Comparison of ENCODE assay signal across 13 cellular contexts in genomic region chr7:91519241-91520200, GRCh38.
DNase-seq lines count a peak whose midpoint lies in the region; ATAC-seq and TF ChIP-seq lines count a peak whose summit lies in the region.
"Had no signal": no experiment of that assay in that cellular context is flagged by ENCODE, and none has a peak within 500 bp of the region (broad histone marks: within the 10 kb centered on the region; RNA-seq: fewer than 3 reads in every experiment).

No MANE protein-coding gene starts in this region.

- TF ChIP-seq CTCF in brain (conservative IDR thresholded peaks at IDR 0.05) (no peak), neural progenitor cell (IDR thresholded peaks at IDR 0.05) (no peak)

- ATAC-seq in GM19452 (IDR thresholded peaks at IDR 0.05; ENCODE audit: unreplicated experiment) (no peak), aorta (ENCODE audit: low FRiP score) (no peak)
- no peak for ATAC-seq in stimulated activated effector memory CD8-positive, alpha-beta T cell treated with anti-CD3 and anti-CD28 coated beads, Interleukin-12 subunit alpha, Interleukin-12 subunit beta, amount 100 ng/mL, for 72 hours
- ATAC-seq: GM23338 had no signal

- H3F3A ChIP-seq in neural progenitor cell (ENCODE audit: low read depth) = no peaks in the 10 kb centered on the region

- intact Hi-C loops in aorta (cut with DNase I) = no loop called here

- peak; percentile 31 for DNase-seq in COLO668 (lab: John Stamatoyannopoulos, UW; ENCODE audit: unreplicated experiment)
- peak; percentile 41 for DNase-seq in NCI-H2029 (lab: John Stamatoyannopoulos, UW)
- DNase-seq in neural progenitor cell (ENCODE audit: low spot score) = peak; percentile 85
- no peak for DNase-seq in NCI-H146 (lab: John Stamatoyannopoulos, UW)
- no peak for DNase-seq in aorta
- DNase-seq in stimulated activated effector memory CD8-positive, alpha-beta T cell treated with anti-CD3 and anti-CD28 coated beads, Interleukin-12 subunit alpha, Interleukin-12 subunit beta, amount 100 ng/mL, for 72 hours (ENCODE audit: low spot score in 2 of 2) = no peak
- DNase-seq: dermis blood vessel endothelial cell, NCI-H2081, pancreas had no signal

- H3K4me3 ChIP-seq in neural progenitor cell (no peak overlapping the region), aorta (ENCODE audit: low read length in 2 of 2) (no peak overlapping the region)
- H3K4me3 ChIP-seq: GM23338, pancreas had no signal

- no peaks in the 10 kb centered on the region for H3K9me3 ChIP-seq in neural progenitor cell (ENCODE audit: low read depth)
- no peaks in the 10 kb centered on the region for H3K9me3 ChIP-seq in aorta (ENCODE audit: control insufficient read depth, low read length)
- H3K9me3 ChIP-seq: pancreas had no signal

- H3K27me3 Mint-ChIP-seq in brain (peaks cover 3% of the 10 kb centered on the region), neural progenitor cell (ENCODE audit: insufficient read depth, low read depth) (peaks cover 3% of the 10 kb centered on the region)

- H3K4me3 Mint-ChIP-seq in brain (peak overlapping the region in 2 of 5 experiments; percentile 46 to 60), neural progenitor cell (peak overlapping the region; percentile 11)
- H3K4me3 Mint-ChIP-seq in stimulated activated effector memory CD8-positive, alpha-beta T cell treated with anti-CD3 and anti-CD28 coated beads, Interleukin-12 subunit alpha, Interleukin-12 subunit beta, amount 100 ng/mL, for 72 hours = no peak overlapping the region
- H3K4me3 Mint-ChIP-seq: GM23338, memory B cell had no signal

- H3K4me1 ChIP-seq in neural progenitor cell = peaks cover 16% of the 10 kb centered on the region
- no peaks in the 10 kb centered on the region for H3K4me1 ChIP-seq in aorta (ENCODE audit: control insufficient read depth in 1 of 2, insufficient read depth in 2 of 2, low read length in 2 of 2)
- H3K4me1 ChIP-seq: pancreas had no signal

- peaks cover 37% of the 10 kb centered on the region for H3K4me1 Mint-ChIP-seq in brain
- H3K4me1 Mint-ChIP-seq in neural progenitor cell = peaks cover 31% of the 10 kb centered on the region
- no peaks in the 10 kb centered on the region for H3K4me1 Mint-ChIP-seq in stimulated activated effector memory CD8-positive, alpha-beta T cell treated with anti-CD3 and anti-CD28 coated beads, Interleukin-12 subunit alpha, Interleukin-12 subunit beta, amount 100 ng/mL, for 72 hours
- H3K4me1 Mint-ChIP-seq: memory B cell had no signal

- H3K27ac ChIP-seq in neural progenitor cell (no peak overlapping the region), aorta (ENCODE audit: low read depth in 1 of 2, low read length in 2 of 2) (no peak overlapping the region)
- H3K27ac ChIP-seq: pancreas had no signal

- H3K9me3 Mint-ChIP-seq in brain = peaks cover 0 to 5% (median 0%) of the 10 kb centered on the region in 5 experiments
- peaks cover 12% of the 10 kb centered on the region for H3K9me3 Mint-ChIP-seq in neural progenitor cell
- peaks cover 9% of the 10 kb centered on the region for H3K9me3 Mint-ChIP-seq in stimulated activated effector memory CD8-positive, alpha-beta T cell treated with anti-CD3 and anti-CD28 coated beads, Interleukin-12 subunit alpha, Interleukin-12 subunit beta, amount 100 ng/mL, for 72 hours
- H3K9me3 Mint-ChIP-seq: GM23338, memory B cell had no signal

- WGBS in aorta, 2 donors = 76 to 84% methylated on average over 9 of the region's 9 CpGs

- no peak overlapping the region for H3K9ac ChIP-seq in neural progenitor cell

- H3K27ac Mint-ChIP-seq in brain (peak overlapping the region in 4 of 5 experiments; percentile 29 to 87 (median 52)), neural progenitor cell (peak overlapping the region; percentile 62)
- H3K27ac Mint-ChIP-seq in stimulated activated effector memory CD8-positive, alpha-beta T cell treated with anti-CD3 and anti-CD28 coated beads, Interleukin-12 subunit alpha, Interleukin-12 subunit beta, amount 100 ng/mL, for 72 hours = no peak overlapping the region
- H3K27ac Mint-ChIP-seq: GM23338, memory B cell had no signal

- H3K27me3 ChIP-seq in neural progenitor cell = no peaks in the 10 kb centered on the region
- H3K27me3 ChIP-seq in aorta (ENCODE audit: control insufficient read depth in 1 of 2, insufficient read depth in 2 of 2, low read length in 1 of 2) = no peaks in the 10 kb centered on the region
- H3K27me3 ChIP-seq: pancreas had no signal

- no peaks in the 10 kb centered on the region for H3K36me3 Mint-ChIP-seq in brain
- no peaks in the 10 kb centered on the region for H3K36me3 Mint-ChIP-seq in neural progenitor cell
- H3K36me3 Mint-ChIP-seq in stimulated activated effector memory CD8-positive, alpha-beta T cell treated with anti-CD3 and anti-CD28 coated beads, Interleukin-12 subunit alpha, Interleukin-12 subunit beta, amount 100 ng/mL, for 72 hours = no peaks in the 10 kb centered on the region
- H3K36me3 Mint-ChIP-seq: memory B cell had no signal

- H4K20me1 ChIP-seq in neural progenitor cell (ENCODE audit: low read depth) = no peaks in the 10 kb centered on the region

- H2AFZ ChIP-seq in neural progenitor cell (replicated peaks) = no peak overlapping the region
- H2AFZ ChIP-seq: GM23338 had no signal

- peak overlapping the region; percentile 29 for H3K4me2 ChIP-seq in neural progenitor cell
- H3K4me2 ChIP-seq: GM23338 had no signal

- H3K36me3 ChIP-seq in neural progenitor cell (no peaks in the 10 kb centered on the region), aorta (ENCODE audit: control insufficient read depth in 1 of 2, insufficient read depth in 2 of 2, low read length in 1 of 2) (no peaks in the 10 kb centered on the region)
- H3K36me3 ChIP-seq: pancreas had no signal

- H3K79me2 ChIP-seq in neural progenitor cell (ENCODE audit: low read depth) = no peaks in the 10 kb centered on the region

Comparison
In these comparisons a context has a peak if more than half of its experiments do, and no peak if none do; other contexts are left out.
1. DNase-seq: peak in COLO668 (single experiment), NCI-H2029 (single experiment) and neural progenitor cell (single experiment); none in NCI-H146 (single experiment), aorta (0 of 2) and stimulated activated effector memory CD8-positive, alpha-beta T cell treated with anti-CD3 and anti-CD28 coated beads, Interleukin-12 subunit alpha, Interleukin-12 subunit beta, amount 100 ng/mL, for 72 hours (0 of 2).